Comparison of ENCODE assay signal across 12 cellular contexts in genomic region chr6:127520061-127520460, GRCh38. TPM values are rescaled to one million over a fixed set of nuclear protein-coding genes. Genes with fewer than 3 reads are reported as not detected.
DNase-seq lines count a peak whose midpoint lies in the region; ATAC-seq and TF ChIP-seq lines count a peak whose summit lies in the region.
"Had no signal": no experiment of that assay in that cellular context is flagged by ENCODE, and none has a peak within 500 bp of the region (broad histone marks: within the 10 kb centered on the region; RNA-seq: fewer than 3 reads in every experiment).

No MANE protein-coding gene starts in this region.

- peaks cover 43% of the 10 kb centered on the region for H3K27me3 ChIP-seq in lower lobe of right lung (ENCODE audit: low read depth)

- H3K9me3 Mint-ChIP-seq in activated CD4-positive, alpha-beta T cell treated with anti-CD3 and anti-CD28 coated beads for 36 hours (ENCODE audit: low read depth), result no peaks in the 10 kb centered on the region
- H3K9me3 Mint-ChIP-seq in nephron progenitor cell, result no peaks in the 10 kb centered on the region

- H3K4me3 ChIP-seq in choroid plexus epithelial cell (ENCODE audit: low read depth, low read length) (no peak overlapping the region), lower lobe of right lung (no peak overlapping the region)

- POLR2A ChIA-PET in activated CD4-positive, alpha-beta T cell treated with anti-CD3 and anti-CD28 coated beads for 36 hours (lab: Charles Lee), result interaction anchor here (0.6 kb wide), 1 partner anchor 65 kb away, joined by 7 read pairs; no protein-coding TSS in a partner anchor

- peak; percentile 21 for DNase-seq in activated CD4-positive, alpha-beta T cell treated with anti-CD3 and anti-CD28 coated beads for 36 hours
- no peak for DNase-seq in activated CD4-positive, alpha-beta T cell treated with anti-CD3 and anti-CD28 coated beads for 48 hours
- DNase-seq in NCI-H1105 (lab: John Stamatoyannopoulos, UW) (peak; percentile 1), choroid plexus epithelial cell (ENCODE audit: low read depth) (peak; percentile 35), nephron progenitor cell (peak; percentile 37), NCI-H1436 treated with DMSO at 0.1 percent for 48 hours (lab: John Stamatoyannopoulos, UW) (no peak), lower lobe of right lung (no peak)
- DNase-seq: NCI-H510A, right cardiac atrium had no signal

- H3K4me1 ChIP-seq in lower lobe of right lung, result peaks cover 3% of the 10 kb centered on the region

- H3K4me3 Mint-ChIP-seq in activated CD4-positive, alpha-beta T cell treated with anti-CD3 and anti-CD28 coated beads for 36 hours, result no peak overlapping the region
- H3K4me3 Mint-ChIP-seq in nephron progenitor cell, result peak overlapping the region; percentile 68

- no peaks in the 10 kb centered on the region for H3K36me3 Mint-ChIP-seq in activated CD4-positive, alpha-beta T cell treated with anti-CD3 and anti-CD28 coated beads for 36 hours (ENCODE audit: low read depth)
- H3K36me3 Mint-ChIP-seq in nephron progenitor cell (ENCODE audit: low read depth), result no peaks in the 10 kb centered on the region

- H3K9me3 ChIP-seq in lower lobe of right lung, result no peaks in the 10 kb centered on the region

- intact Hi-C loops in activated CD4-positive, alpha-beta T cell treated with anti-CD3 and anti-CD28 coated beads for 36 hours (cut with DNase I, micrococcal nuclease), result no loop called here
- intact Hi-C loops in lower lobe of right lung (cut with DNase I), result no loop called here

- H3K27ac ChIP-seq in lower lobe of right lung, result no peak overlapping the region

- no peak overlapping the region for H3K27ac Mint-ChIP-seq in activated CD4-positive, alpha-beta T cell treated with anti-CD3 and anti-CD28 coated beads for 36 hours
- H3K27ac Mint-ChIP-seq in nephron progenitor cell, result no peak overlapping the region

- TF ChIP-seq CTCF in choroid plexus epithelial cell (conservative IDR thresholded peaks at IDR 0.05; ENCODE audit: low read depth, low read length) (no peak), nephron progenitor cell (IDR thresholded peaks at IDR 0.05) (no peak), lower lobe of right lung (IDR thresholded peaks at IDR 0.05) (no peak)

- H3K4me1 Mint-ChIP-seq in activated CD4-positive, alpha-beta T cell treated with anti-CD3 and anti-CD28 coated beads for 36 hours, result peaks cover 31% of the 10 kb centered on the region
- H3K4me1 Mint-ChIP-seq in nephron progenitor cell, result peaks cover 40% of the 10 kb centered on the region

- H3K36me3 ChIP-seq in lower lobe of right lung, result no peaks in the 10 kb centered on the region

- H3K27me3 Mint-ChIP-seq in activated CD4-positive, alpha-beta T cell treated with anti-CD3 and anti-CD28 coated beads for 36 hours, result peaks cover 47% of the 10 kb centered on the region
- H3K27me3 Mint-ChIP-seq in nephron progenitor cell (ENCODE audit: low read depth, poor library complexity), result peaks cover 24% of the 10 kb centered on the region

- ATAC-seq in activated CD4-positive, alpha-beta T cell treated with anti-CD3 and anti-CD28 coated beads for 36 hours, result no peak
- ATAC-seq in GM21526 (IDR thresholded peaks at IDR 0.05; ENCODE audit: low FRiP score, unreplicated experiment) (no peak), lower lobe of right lung (no peak)
- ATAC-seq: esophagus mucosa, right cardiac atrium had no signal

- CTCF ChIA-PET in activated CD4-positive, alpha-beta T cell treated with anti-CD3 and anti-CD28 coated beads for 36 hours (lab: Charles Lee), result interaction anchor here (0.7 to 7.5 kb wide), 10 partner anchors 10 to 1406 kb away, joined by 3 to 82 read pairs (median 4); no protein-coding TSS in a partner anchor

RNA-seq across cellular contexts. Expression of gene C6orf58, which starts 56.9 kb away (rescaled TPM):
- not detected for total RNA-seq in activated CD4-positive, alpha-beta T cell treated with anti-CD3 and anti-CD28 coated beads for 36 hours
- total RNA-seq in lower lobe of right lung, result not detected
- total RNA-seq: esophagus mucosa, right cardiac atrium, urinary bladder had no signal

Comparison
In these comparisons a context has a peak if more than half of its experiments do, and no peak if none do; other contexts are left out.
1. DNase-seq: peak in activated CD4-positive, alpha-beta T cell treated with anti-CD3 and anti-CD28 coated beads for 36 hours (single experiment), NCI-H1105 (single experiment), choroid plexus epithelial cell (single experiment) and nephron progenitor cell (single experiment); none in activated CD4-positive, alpha-beta T cell treated with anti-CD3 and anti-CD28 coated beads for 48 hours (single experiment), NCI-H1436 treated with DMSO at 0.1 percent for 48 hours (single experiment) and lower lobe of right lung (single experiment).